In the genomic region with DNA sequence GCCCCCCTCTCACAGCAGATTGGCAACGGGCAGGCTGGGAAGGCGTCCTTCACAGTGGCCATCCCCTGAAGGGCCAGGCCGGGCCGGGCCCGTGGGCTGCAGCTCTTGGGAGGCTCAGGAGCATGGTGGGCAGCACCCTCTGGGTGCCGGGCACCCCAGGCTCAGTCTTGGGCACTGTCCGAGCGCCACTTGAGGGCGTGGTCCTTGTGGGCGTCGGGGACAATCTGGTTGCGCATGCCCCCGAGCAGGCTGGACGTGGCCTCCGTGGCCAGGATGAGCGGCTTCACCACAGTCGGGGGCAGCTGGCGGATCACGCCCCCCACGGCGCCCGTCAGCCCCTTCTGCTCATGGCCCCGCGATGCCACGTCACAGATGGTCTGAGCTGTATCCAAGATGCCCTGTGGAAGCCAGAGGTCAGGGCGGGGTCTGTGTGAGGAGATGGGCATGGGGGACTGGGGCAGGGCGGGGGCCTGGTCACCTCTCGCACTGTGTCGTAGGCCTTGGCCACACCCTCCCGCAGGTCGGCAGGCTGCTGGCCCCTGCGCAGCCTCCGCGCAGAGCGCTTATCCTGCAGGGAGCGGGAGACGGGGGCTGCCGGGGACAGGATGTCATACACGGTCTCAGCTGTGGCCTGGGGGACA, we compare ENCODE assay signal across 20 cellular contexts. TPM values are rescaled to one million over a fixed set of nuclear protein-coding genes. Genes with fewer than 3 reads are reported as not detected.
DNase-seq lines count a peak whose midpoint lies in the region; ATAC-seq and TF ChIP-seq lines count a peak whose summit lies in the region.
"Had no signal": no experiment of that assay in that cellular context is flagged by ENCODE, and none has a peak within 500 bp of the region (broad histone marks: within the 10 kb centered on the region; RNA-seq: fewer than 3 reads in every experiment).

No MANE protein-coding gene starts in this region.

- no peaks in the 10 kb centered on the region for H3K27me3 Mint-ChIP-seq in effector memory CD8-positive, alpha-beta T cell
- H3K27me3 Mint-ChIP-seq: CD4-positive, alpha-beta memory T cell; stimulated activated naive B cell treated with anti-CD40 and anti-IgM and Interleukin-4, amounts not matched to agents 10 μg/mL and 1 μg/mL and 100 μg/mL, for 72 hours; T-cell had no signal

- peaks cover 27% of the 10 kb centered on the region; the same call in 1 of the 2 replicates for H3K36me3 ChIP-seq in IMR-90 (ENCODE audit: control insufficient read depth, insufficient read depth, low read length)
- peaks cover 25 to 56% (median 55%) of the 10 kb centered on the region in 4 donors for H3K36me3 ChIP-seq in stomach
- H3K36me3 ChIP-seq: SJCRH30 had no signal

- H3K4ac ChIP-seq in IMR-90 (ENCODE audit: low read depth, low read length): no peak overlapping the region

- H3K27ac ChIP-seq in IMR-90 (ENCODE audit: insufficient read depth, low read length): no peak overlapping the region
- peak overlapping the region in 3 of 5 donors; percentile 84 to 94 (median 86) for H3K27ac ChIP-seq in stomach
- H3K27ac ChIP-seq: HL-60, left lung, SJCRH30 had no signal

- no peak overlapping the region for H4K91ac ChIP-seq in IMR-90 (ENCODE audit: insufficient read depth, low read depth, low read length)

- no peak overlapping the region for H3K9ac ChIP-seq in IMR-90 (ENCODE audit: low read depth, low read length)

- no peak overlapping the region for H2AK5ac ChIP-seq in IMR-90 (ENCODE audit: low read depth, low read length)

- no peak overlapping the region for H3K4me2 ChIP-seq in IMR-90 (ENCODE audit: low read depth, low read length)

- H3K9me3 ChIP-seq in IMR-90 (ENCODE audit: control insufficient read depth, insufficient read depth, low read length) (no peaks in the 10 kb centered on the region), stomach (no peaks in the 10 kb centered on the region)
- H3K9me3 ChIP-seq: body of pancreas, esophagus muscularis mucosa, HAP-1, left lung, pancreas, SJCRH30 had no signal

- TF ChIP-seq RAD21 in IMR-90 (IDR thresholded peaks at IDR 0.05; ENCODE audit: low read length): no peak

- H3K27ac Mint-ChIP-seq in effector memory CD8-positive, alpha-beta T cell: peak overlapping the region; percentile 62 to 64
- H3K27ac Mint-ChIP-seq: endodermal cell, nephron progenitor cell had no signal

- no peak for TF ChIP-seq POLR2A in IMR-90 (IDR thresholded peaks at IDR 0.05; ENCODE audit: low read depth, low read length)
- no peak for TF ChIP-seq POLR2A in stomach (IDR thresholded peaks at IDR 0.05)

- POLR2A ChIA-PET in IMR-90 (lab: Charles Lee; ENCODE audit: unreplicated experiment): no interaction called here

- DNase-seq in IMR-90 (no peak), stomach (no peak), ACHN (no peak), globus pallidus (ENCODE audit: low spot score) (no peak)
- DNase-seq in effector memory CD8-positive, alpha-beta T cell: no peak
- DNase-seq: foreskin melanocyte, NCI-H1048 had no signal

- H3K4me1 ChIP-seq in IMR-90 (ENCODE audit: control insufficient read depth, insufficient read depth, low read length) (no peaks in the 10 kb centered on the region), stomach (peaks cover 15 to 35% (median 25%) of the 10 kb centered on the region in 4 donors)
- H3K4me1 ChIP-seq: HAP-1, SJCRH30 had no signal

- peak overlapping the region; percentile 70 for H2AK9ac ChIP-seq in IMR-90 (replicated peaks; ENCODE audit: low read depth, low read length, poor library complexity)

- no peak overlapping the region for H4K5ac ChIP-seq in IMR-90 (ENCODE audit: low read depth, low read length)

- WGBS in IMR-90 (ENCODE audit: extremely low coverage in 2 of 2, insufficient read length in 1 of 2), 2 experiments: 83% methylated on average over 21 of the region's 39 CpGs; no CpG with 5 or more reads in 1 of the 2 experiments
- WGBS in stomach, 5 donors: 82 to 87% (median 83%) methylated on average over 34 to 39 of the region's 39 CpGs; no CpG with 5 or more reads in 1 of the 5 donors

- no peaks in the 10 kb centered on the region for H3K79me1 ChIP-seq in IMR-90 (ENCODE audit: low read depth in 1 of 2, low read length in 2 of 2)

- no peak for TF ChIP-seq EP300 in stomach (IDR thresholded peaks at IDR 0.05)

- no peaks in the 10 kb centered on the region for H3K27me3 ChIP-seq in IMR-90 (ENCODE audit: control insufficient read depth, insufficient read depth, low read length)
- no peaks in the 10 kb centered on the region for H3K27me3 ChIP-seq in stomach
- H3K27me3 ChIP-seq: body of pancreas, esophagus muscularis mucosa, left lung, pancreas, SJCRH30 had no signal

- intact Hi-C loops in IMR-90 (cut with micrococcal nuclease): loop anchor here (1.0 kb wide), 1 partner anchor 48 kb away; no protein-coding TSS in a partner anchor
- intact Hi-C loops in stomach (cut with DNase I; ENCODE audit: low total_unique reads): no loop called here

- H3K9me1 ChIP-seq in IMR-90 (ENCODE audit: insufficient read depth, low read length): no peaks in the 10 kb centered on the region

- in situ Hi-C loops in IMR-90 (cut with MboI; ENCODE audit: low sequenced_read_pairs): loop anchor here (5.0 kb wide), 1 partner anchor 48 kb away; no protein-coding TSS in a partner anchor
- in situ Hi-C loops in ACHN (cut with HindIII; ENCODE audit: low pct_ligation_motif_present, low pct_unique_long_range_greater_than_20kb, low sequenced_read_pairs): loop anchor here (5.0 kb wide), 1 partner anchor 43 kb away; no protein-coding TSS in a partner anchor

- H2BK5ac ChIP-seq in IMR-90 (ENCODE audit: low read depth, low read length, poor library complexity, severe bottlenecking): no peak overlapping the region

- BruUV-seq in IMR-90 (replicated peaks; lab: Mats Ljungman, UMichigan): no TSS peak

- peaks cover 4% of the 10 kb centered on the region; the same call in 1 of the 2 replicates for H4K20me1 ChIP-seq in IMR-90 (ENCODE audit: insufficient read depth, low read length)

- no peak overlapping the region for H4K8ac ChIP-seq in IMR-90 (ENCODE audit: low read depth in 2 of 2, low read length in 2 of 2)

- CTCF ChIA-PET in IMR-90 (lab: Yijun Ruan, JAX): interaction anchor here (1.1 to 2.2 kb wide), 2 partner anchors 31 to 47 kb away, joined by 3 to 14 read pairs; no protein-coding TSS in a partner anchor

- no peak overlapping the region for H2BK120ac ChIP-seq in IMR-90 (ENCODE audit: low read depth, low read length)

- H3K56ac ChIP-seq in IMR-90 (ENCODE audit: extremely low read depth, insufficient read depth, low read length): no peak overlapping the region

- H3K23ac ChIP-seq in IMR-90 (ENCODE audit: low read depth, low read length): no peak overlapping the region

- dilution Hi-C loops in IMR-90 (cut with HindIII; ENCODE audit: low sequenced_read_pairs, unreplicated experiment): no loop called here

- TF ChIP-seq CTCF in IMR-90 (conservative IDR thresholded peaks at IDR 0.05; ENCODE audit: low read depth, low read length): no peak
- TF ChIP-seq CTCF in stomach (IDR thresholded peaks at IDR 0.05): no peak

- ATAC-seq in IMR-90 (ENCODE audit: low read depth): no peak
- ATAC-seq in effector memory CD8-positive, alpha-beta T cell (replicated peaks): peak; percentile 1

- H3K4me3 ChIP-seq in IMR-90 (ENCODE audit: insufficient read depth, low read depth, low read length) (no peak overlapping the region), stomach (no peak overlapping the region)
- H3K4me3 ChIP-seq: body of pancreas, esophagus muscularis mucosa, HAP-1, left lung, pancreas, SJCRH30 had no signal

- peak overlapping the region; percentile 51 for H2AFZ ChIP-seq in IMR-90 (replicated peaks; ENCODE audit: low read length, poor library complexity)

- peaks cover 89% of the 10 kb centered on the region for H3K36me3 Mint-ChIP-seq in effector memory CD8-positive, alpha-beta T cell (ENCODE audit: insufficient read depth)

- H2BK20ac ChIP-seq in IMR-90 (ENCODE audit: low read depth, low read length): no peak overlapping the region

- no peak overlapping the region for H3K18ac ChIP-seq in IMR-90 (ENCODE audit: low read depth, low read length)

- H3K14ac ChIP-seq in IMR-90 (replicated peaks; ENCODE audit: low read depth, low read length): no peak overlapping the region

- H3K4me1 Mint-ChIP-seq in effector memory CD8-positive, alpha-beta T cell (ENCODE audit: low read depth in 2 of 2): peaks cover 8 to 10% of the 10 kb centered on the region in 2 donors

- H2BK15ac ChIP-seq in IMR-90 (ENCODE audit: low read depth, low read length): no peak overlapping the region

- H3K9me3 Mint-ChIP-seq in effector memory CD8-positive, alpha-beta T cell: no peaks in the 10 kb centered on the region
- H3K9me3 Mint-ChIP-seq: activated T-cell treated with anti-CD3 and anti-CD28 coated beads, Interleukin-2, amount 50 U/mL, for 4 hours; endodermal cell; nephron progenitor cell; stimulated activated naive B cell treated with anti-CD40 and anti-IgM and Interleukin-4, amounts not matched to agents 10 μg/mL and 1 μg/mL and 100 μg/mL, for 72 hours; T-cell had no signal

- peak overlapping the region in 1 of 2 donors; percentile 33 for H3K4me3 Mint-ChIP-seq in effector memory CD8-positive, alpha-beta T cell
- H3K4me3 Mint-ChIP-seq: activated T-cell treated with anti-CD3 and anti-CD28 coated beads, Interleukin-2, amount 50 U/mL, for 4 hours; endodermal cell; nephron progenitor cell; stimulated activated naive B cell treated with anti-CD40 and anti-IgM and Interleukin-4, amounts not matched to agents 10 μg/mL and 1 μg/mL and 100 μg/mL, for 72 hours had no signal

RNA-seq across cellular contexts. Expression of a gene that starts 16.5 kb away (rescaled TPM):
- total RNA-seq in IMR-90 (2012; rRNA removed) (107 and 125 TPM in 2 replicates), stomach (100 to 1,000 TPM in 2 of 5 donors, 10 to 100 TPM in 3; 23.3 to 160 (median 56.2) TPM)
- polyA plus RNA-seq in IMR-90 (2012; rRNA removed) (209 and 216 TPM in 2 replicates), stomach (10 to 100 TPM; 17.9 to 24.6 (median 19.4) TPM)
- polyA plus RNA-seq in IMR-90 (2012; cell fraction: cytosol; rRNA removed): 259 and 358 TPM in 2 replicates
- polyA plus RNA-seq in IMR-90 (2012; cell fraction: nucleus; rRNA removed; ENCODE audit: low replicate concordance): 267 and 410 TPM in 2 replicates

RNA-seq across cellular contexts. Expression of a gene that starts 22.1 kb away (rescaled TPM):
- total RNA-seq in IMR-90 (2012; rRNA removed): 3.2 and 3.6 TPM in 2 replicates
- polyA plus RNA-seq in IMR-90 (2012; rRNA removed): 10.5 and 12.7 TPM in 2 replicates
- polyA plus RNA-seq in IMR-90 (2012; cell fraction: cytosol; rRNA removed): 6.8 and 14.5 TPM in 2 replicates
- polyA plus RNA-seq in IMR-90 (2012; cell fraction: nucleus; rRNA removed; ENCODE audit: low replicate concordance): 27.8 and 85.6 TPM in 2 replicates
- total RNA-seq in stomach: 10 to 100 TPM; 14.3 to 77.6 (median 46.1) TPM
- polyA plus RNA-seq in stomach: 10 to 100 TPM; 12.2 to 18.7 (median 16.3) TPM

RNA-seq across cellular contexts. Expression of a gene that starts 29.6 kb away (rescaled TPM):
- 6.4 and 6.5 TPM in 2 replicates for total RNA-seq in IMR-90 (2012; rRNA removed)
- 23.5 and 23.6 TPM in 2 replicates for polyA plus RNA-seq in IMR-90 (2012; rRNA removed)
- 16.0 and 21.4 TPM in 2 replicates for polyA plus RNA-seq in IMR-90 (2012; cell fraction: cytosol; rRNA removed)
- polyA plus RNA-seq in IMR-90 (2012; cell fraction: nucleus; rRNA removed; ENCODE audit: low replicate concordance): 43.3 and 68.3 TPM in 2 replicates
- total RNA-seq in stomach: 10 to 100 TPM in 4 of 5 donors, 1 to 10 TPM in 1; 6.6 to 75.6 (median 25.7) TPM
- 10 to 100 TPM in 2 of 3 donors, 1 to 10 TPM in 1; 9.8 to 13.8 (median 12.3) TPM for polyA plus RNA-seq in stomach

RNA-seq across cellular contexts. Expression of a gene that starts 40.8 kb away (rescaled TPM):
- not detected in 2 replicates for total RNA-seq in IMR-90 (2012; rRNA removed)
- polyA plus RNA-seq in IMR-90 (2012; rRNA removed): not detected in 2 replicates
- polyA plus RNA-seq in IMR-90 (2012; cell fraction: cytosol; rRNA removed): 0.07 TPM in 1 of 2 replicates, not detected in the other
- polyA plus RNA-seq in IMR-90 (2012; cell fraction: nucleus; rRNA removed; ENCODE audit: low replicate concordance): not detected in 2 replicates
- not detected for total RNA-seq in stomach
- under 1 TPM in 2 of 3 donors, not detected in 1; 0.30 to 0.50 TPM for polyA plus RNA-seq in stomach
- total RNA-seq: activated T-cell treated with anti-CD3 and anti-CD28 coated beads, Interleukin-2, amount 50 U/mL, for 4 hours; esophagus muscularis mucosa; left lung; SJCRH30 had no signal
- polyA plus RNA-seq: CD4-positive, alpha-beta memory T cell had no signal

RNA-seq across cellular contexts. Expression of a gene that starts 50.5 kb away (rescaled TPM):
- under 0.01 TPM in 2 replicates for total RNA-seq in IMR-90 (2012; rRNA removed)
- 0.10 and 0.12 TPM in 2 replicates for polyA plus RNA-seq in IMR-90 (2012; rRNA removed)
- 0.04 and 0.12 TPM in 2 replicates for polyA plus RNA-seq in IMR-90 (2012; cell fraction: cytosol; rRNA removed)
- 0.50 and 0.59 TPM in 2 replicates for polyA plus RNA-seq in IMR-90 (2012; cell fraction: nucleus; rRNA removed; ENCODE audit: low replicate concordance)
- 10 to 100 TPM; 10.3 to 66.5 (median 53.3) TPM for total RNA-seq in stomach
- 10 to 100 TPM in 2 of 3 donors, 1 to 10 TPM in 1; 8.9 to 20.0 (median 10.9) TPM for polyA plus RNA-seq in stomach
